9 cellular contexts compared by ENCODE assay signal in the genomic region with DNA sequence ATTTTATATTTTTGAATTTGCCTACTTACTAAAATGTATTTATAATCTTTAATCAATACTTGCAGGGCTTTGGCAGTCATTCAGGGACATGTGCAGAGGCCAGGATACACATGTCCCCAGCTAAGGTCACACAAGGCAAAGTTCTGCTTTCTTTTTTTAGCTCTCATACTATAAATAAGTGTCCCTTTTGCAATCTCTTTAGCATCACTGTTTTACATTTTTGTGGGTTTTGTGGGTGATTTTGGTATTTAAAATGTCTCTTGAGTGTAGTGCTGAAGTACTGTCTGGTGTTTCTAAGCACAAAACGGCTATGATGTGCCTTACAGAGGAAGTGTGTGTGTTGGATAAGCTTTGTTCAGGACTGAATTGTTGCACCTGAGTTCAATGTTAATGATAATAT.
DNase-seq lines count a peak whose midpoint lies in the region; ATAC-seq and TF ChIP-seq lines count a peak whose summit lies in the region.
"Had no signal": no experiment of that assay in that cellular context is flagged by ENCODE, and none has a peak within 500 bp of the region (broad histone marks: within the 10 kb centered on the region; RNA-seq: fewer than 3 reads in every experiment).

No MANE protein-coding gene starts in this region.

- no peaks in the 10 kb centered on the region for H3K9me2 ChIP-seq in MM.1S (replicated peaks; ENCODE audit: insufficient read depth, low read length)
- H3K9me2 ChIP-seq in PC-9 (ENCODE audit: insufficient read depth), result no peaks in the 10 kb centered on the region

- H4K20me1 ChIP-seq in MM.1S (ENCODE audit: insufficient read depth, low read length) (no peaks in the 10 kb centered on the region), PC-9 (ENCODE audit: insufficient read depth) (no peaks in the 10 kb centered on the region)

- CTCF ChIA-PET in PC-9 (lab: Charles Lee), result no interaction called here
- CTCF ChIA-PET in RWPE1 (lab: Yijun Ruan, JAX), result no interaction called here

- no peaks in the 10 kb centered on the region for H3K9me3 ChIP-seq in MM.1S (replicated peaks; ENCODE audit: insufficient read depth, low read length)
- no peaks in the 10 kb centered on the region for H3K9me3 ChIP-seq in PC-9 (ENCODE audit: insufficient read depth, low read depth)
- no peaks in the 10 kb centered on the region for H3K9me3 ChIP-seq in esophagus muscularis mucosa
- H3K9me3 ChIP-seq: tibial nerve had no signal

- TF ChIP-seq CTCF in GM12865 (IDR thresholded peaks at IDR 0.05; ENCODE audit: insufficient read depth, low read depth, low read length, missing control alignments) (no peak), MM.1S (IDR thresholded peaks at IDR 0.05; ENCODE audit: low read length) (no peak), fibroblast of the aortic adventitia (IDR thresholded peaks at IDR 0.05; ENCODE audit: insufficient read depth, low read length) (no peak), PC-9 (conservative IDR thresholded peaks at IDR 0.05) (no peak), RWPE1 (conservative IDR thresholded peaks at IDR 0.05; ENCODE audit: low read depth) (no peak), esophagus muscularis mucosa (IDR thresholded peaks at IDR 0.05) (no peak)

- no peak for TF ChIP-seq POLR2A in esophagus muscularis mucosa (IDR thresholded peaks at IDR 0.05; ENCODE audit: low read depth)

- no peak for TF ChIP-seq EP300 in esophagus muscularis mucosa (IDR thresholded peaks at IDR 0.05)

- H3K27ac ChIP-seq in MM.1S (ENCODE audit: low read length) (peak overlapping the region; percentile 72; the same call in 1 of the 2 replicates), PC-9 (no peak overlapping the region), RWPE1 (no peak overlapping the region), esophagus muscularis mucosa (replicated peaks in 1 of 4) (no peak overlapping the region)
- H3K27ac ChIP-seq: tibial nerve had no signal

- no peak overlapping the region for H2AFZ ChIP-seq in MM.1S (ENCODE audit: low read length)
- H2AFZ ChIP-seq in PC-9, result no peak overlapping the region

- H3K4me3 ChIP-seq in GM12865 (ENCODE audit: low read depth, low read length) (no peak overlapping the region), MM.1S (ENCODE audit: low read length) (no peak overlapping the region), fibroblast of the aortic adventitia (ENCODE audit: low read depth, low read length) (no peak overlapping the region), PC-9 (no peak overlapping the region), esophagus muscularis mucosa (no peak overlapping the region)
- H3K4me3 ChIP-seq: tibial nerve had no signal

- DNase-seq in GM12865 (ENCODE audit: low read depth), result peak; percentile 67
- peak; percentile 96 for DNase-seq in MM.1S
- peak; percentile 85 for DNase-seq in fibroblast of the aortic adventitia (ENCODE audit: low read depth)
- no peak for DNase-seq in amygdala (lab: John Stamatoyannopoulos, UW)
- no peak for DNase-seq in PC-9
- no peak for DNase-seq in RWPE1 (ENCODE audit: low spot score)
- DNase-seq in esophagus muscularis mucosa (ENCODE audit: extremely low spot score), result no peak

- no TSS peak for BruUV-seq in PC-9 (replicated peaks; lab: Mats Ljungman, UMichigan)

- H3K4me2 ChIP-seq in MM.1S (ENCODE audit: low read depth, low read length), result peak overlapping the region; percentile 36
- no peak overlapping the region for H3K4me2 ChIP-seq in PC-9

- WGBS in esophagus muscularis mucosa, result 48% methylated on average over 1 of the region's 1 CpG

- H3K9ac ChIP-seq in MM.1S (ENCODE audit: low read length), result peak overlapping the region; percentile 21; the same call in 1 of the 2 replicates

- H3K36me3 ChIP-seq in MM.1S (replicated peaks; ENCODE audit: insufficient read depth, low read length), result no peaks in the 10 kb centered on the region
- H3K36me3 ChIP-seq in PC-9 (ENCODE audit: low read depth), result no peaks in the 10 kb centered on the region
- H3K36me3 ChIP-seq in esophagus muscularis mucosa, result no peaks in the 10 kb centered on the region
- H3K36me3 ChIP-seq: tibial nerve had no signal

- H3K4me1 ChIP-seq in MM.1S (ENCODE audit: low read length), result peaks cover 53% of the 10 kb centered on the region
- H3K4me1 ChIP-seq in PC-9 (replicated peaks; ENCODE audit: insufficient read depth), result no peaks in the 10 kb centered on the region
- H3K4me1 ChIP-seq in esophagus muscularis mucosa, result peaks cover 0 to 3% (median 0%) of the 10 kb centered on the region in 4 donors

- peaks cover 36% of the 10 kb centered on the region for H3F3A ChIP-seq in MM.1S (ENCODE audit: insufficient read depth, low read length)
- no peaks in the 10 kb centered on the region for H3F3A ChIP-seq in PC-9 (ENCODE audit: insufficient read depth, low read depth)

- POLR2A ChIA-PET in PC-9 (lab: Charles Lee; ENCODE audit: unreplicated experiment) (interaction anchor here (0.6 to 0.8 kb wide), 2 partner anchors 457 to 1458 kb away, joined by 3 to 7 read pairs; no protein-coding TSS in a partner anchor), RWPE1 (lab: Yijun Ruan, JAX; ENCODE audit: low non-redundant PET) (interaction anchor here (0.6 kb wide), 1 partner anchor 9 kb away, joined by 6 read pairs; no protein-coding TSS in a partner anchor)

- H3K79me2 ChIP-seq in MM.1S (ENCODE audit: low read length) (no peaks in the 10 kb centered on the region), PC-9 (ENCODE audit: low read depth) (no peaks in the 10 kb centered on the region)

- H3K27me3 ChIP-seq in MM.1S (replicated peaks; ENCODE audit: insufficient read depth, low read length), result no peaks in the 10 kb centered on the region
- H3K27me3 ChIP-seq in PC-9 (ENCODE audit: insufficient read depth, low read depth), result no peaks in the 10 kb centered on the region
- H3K27me3 ChIP-seq in esophagus muscularis mucosa, result no peaks in the 10 kb centered on the region
- H3K27me3 ChIP-seq: tibial nerve had no signal

- intact Hi-C loops in PC-9 (cut with micrococcal nuclease; ENCODE audit: unreplicated experiment) (no loop called here), esophagus muscularis mucosa (cut with DNase I) (no loop called here)

- ATAC-seq in HG02571 (IDR thresholded peaks at IDR 0.05; ENCODE audit: unreplicated experiment), result peak; percentile 88

Comparison
In these comparisons a context has a peak if more than half of its experiments do, and no peak if none do; other contexts are left out.
1. DNase-seq: peak in GM12865 (single experiment), MM.1S (single experiment) and fibroblast of the aortic adventitia (single experiment); none in amygdala (0 of 56), PC-9 (0 of 2), RWPE1 (single experiment) and esophagus muscularis mucosa (single experiment).